In genomic region chr19:46745521-46746280, GRCh38 we compare ENCODE assay signal across 8 cellular contexts. TPM values are rescaled to one million over a fixed set of nuclear protein-coding genes. Genes with fewer than 3 reads are reported as not detected.
DNase-seq lines count a peak whose midpoint lies in the region; ATAC-seq and TF ChIP-seq lines count a peak whose summit lies in the region.

Gene FKRP, plus strand, starts transcription at chr19:46746057. Its CDS starts 9,394 bp downstream, at chr19:46755451.

- H3K4me1 Mint-ChIP-seq in activated T-helper 2 cell treated with anti-CD3 and anti-CD28 coated beads, Interferon-gamma antibody, Interleukin-2, Interleukin-4, amounts not matched to agents 10 μg/mL and 5 μg/mL and 100 μg/mL, durations not matched to agents 14 hours and 24 hours and 36 hours (ENCODE audit: low read depth), result peaks cover 34% of the 10 kb centered on the region

- no peak for TF ChIP-seq CTCF in 22Rv1 (IDR thresholded peaks at IDR 0.05)
- TF ChIP-seq CTCF in ovary (IDR thresholded peaks at IDR 0.05), result no peak

- WGBS in ovary, 3 donors, result 0 to 2% (median 1%) methylated on average over 25 to 68 of the region's 68 CpGs

- DNase-seq in LHCN-M2 (ENCODE audit: low read depth) (no peak), glomerular endothelial cell (ENCODE audit: extremely low read depth, low read depth, low spot score) (no peak), ovary (peak in 4 of 5 donors; percentile 45 to 64 (median 59)), NCI-H128 (lab: John Stamatoyannopoulos, UW; ENCODE audit: unreplicated experiment) (no peak)
- no peak for DNase-seq in activated T-helper 2 cell treated with anti-CD3 and anti-CD28 coated beads, Interferon-gamma antibody, Interleukin-2, Interleukin-4, amounts not matched to agents 10 μg/mL and 5 μg/mL and 100 μg/mL, durations not matched to agents 14 hours and 24 hours and 36 hours (ENCODE audit: low spot score)
- DNase-seq in effector CD4-positive, alpha-beta T cell, result no peak

- intact Hi-C loops in activated T-helper 2 cell treated with anti-CD3 and anti-CD28 coated beads, Interferon-gamma antibody, Interleukin-2, Interleukin-4, amounts not matched to agents 10 μg/mL and 5 μg/mL and 100 μg/mL, durations not matched to agents 14 hours and 24 hours and 36 hours (cut with micrococcal nuclease), result loop anchor here (2.0 kb wide), 1 partner anchor 145 kb away; the partner anchor contains the start of gene CALM3
- intact Hi-C loops in ovary (cut with DNase I), result loop anchor here in 1 of 4 donors (10.0 kb wide), 1 partner anchor 141 kb away; the partner anchor contains the start of gene CALM3

- peak; percentile 44 for ATAC-seq in GM19025 (IDR thresholded peaks at IDR 0.05; ENCODE audit: low read depth, unreplicated experiment)

- H3K4me3 Mint-ChIP-seq in activated T-helper 2 cell treated with anti-CD3 and anti-CD28 coated beads, Interferon-gamma antibody, Interleukin-2, Interleukin-4, amounts not matched to agents 10 μg/mL and 5 μg/mL and 100 μg/mL, durations not matched to agents 14 hours and 24 hours and 36 hours (ENCODE audit: low read depth), result peak within 1 kb of the TSS; percentile 95

- peak; percentile 34 for TF ChIP-seq POLR2A in ovary (IDR thresholded peaks at IDR 0.05)

- H3K4me3 ChIP-seq in ovary, result peak within 1 kb of the TSS; percentile 95

- H3K27ac ChIP-seq in 22Rv1, result peak within 1 kb of the TSS; percentile 80
- peak within 1 kb of the TSS; percentile 83 to 93 for H3K27ac ChIP-seq in ovary

- peaks cover 11% of the 10 kb centered on the region for H3K4me1 ChIP-seq in ovary (ENCODE audit: insufficient read depth)

- no peaks in the 10 kb centered on the region for H3K9me3 Mint-ChIP-seq in activated T-helper 2 cell treated with anti-CD3 and anti-CD28 coated beads, Interferon-gamma antibody, Interleukin-2, Interleukin-4, amounts not matched to agents 10 μg/mL and 5 μg/mL and 100 μg/mL, durations not matched to agents 14 hours and 24 hours and 36 hours

- H3K27ac Mint-ChIP-seq in activated T-helper 2 cell treated with anti-CD3 and anti-CD28 coated beads, Interferon-gamma antibody, Interleukin-2, Interleukin-4, amounts not matched to agents 10 μg/mL and 5 μg/mL and 100 μg/mL, durations not matched to agents 14 hours and 24 hours and 36 hours, result peak within 1 kb of the TSS; percentile 83

- peaks cover 31% of the 10 kb centered on the region for H3K36me3 Mint-ChIP-seq in activated T-helper 2 cell treated with anti-CD3 and anti-CD28 coated beads, Interferon-gamma antibody, Interleukin-2, Interleukin-4, amounts not matched to agents 10 μg/mL and 5 μg/mL and 100 μg/mL, durations not matched to agents 14 hours and 24 hours and 36 hours (ENCODE audit: low read depth)

- H3K9me3 ChIP-seq in ovary, result no peaks in the 10 kb centered on the region

- H3K27me3 Mint-ChIP-seq in activated T-helper 2 cell treated with anti-CD3 and anti-CD28 coated beads, Interferon-gamma antibody, Interleukin-2, Interleukin-4, amounts not matched to agents 10 μg/mL and 5 μg/mL and 100 μg/mL, durations not matched to agents 14 hours and 24 hours and 36 hours (ENCODE audit: low read depth), result no peaks in the 10 kb centered on the region

- no peaks in the 10 kb centered on the region for H3K36me3 ChIP-seq in ovary

- TF ChIP-seq EP300 in ovary (IDR thresholded peaks at IDR 0.05), result no peak

- no peaks in the 10 kb centered on the region for H3K27me3 ChIP-seq in ovary

RNA-seq across cellular contexts. Expression of gene FKRP, which starts in this region (rescaled TPM):
- 29.7 and 33.8 TPM in 2 replicates for total RNA-seq in LHCN-M2 (2014; rRNA removed)
- 17.0 TPM for polyA plus RNA-seq in LHCN-M2 (2012)
- 23.1 and 23.8 TPM in 2 replicates for total RNA-seq in activated T-helper 2 cell treated with anti-CD3 and anti-CD28 coated beads, Interferon-gamma antibody, Interleukin-2, Interleukin-4, amounts not matched to agents 10 μg/mL and 5 μg/mL and 100 μg/mL, durations not matched to agents 14 hours and 24 hours and 36 hours
- total RNA-seq in glomerular endothelial cell, result 22.5 and 35.5 TPM in 2 replicates
- 10 to 100 TPM; 10.9 to 24.4 (median 19.0) TPM for total RNA-seq in ovary
- 10 to 100 TPM; 10.7 to 12.0 TPM for polyA plus RNA-seq in ovary

Comparison
In these comparisons a context has a peak if more than half of its experiments do, and no peak if none do; other contexts are left out.
1. DNase-seq: peak in ovary (4 of 5); none in LHCN-M2 (single experiment), activated T-helper 2 cell treated with anti-CD3 and anti-CD28 coated beads, Interferon-gamma antibody, Interleukin-2, Interleukin-4, amounts not matched to agents 10 μg/mL and 5 μg/mL and 100 μg/mL, durations not matched to agents 14 hours and 24 hours and 36 hours (single experiment), glomerular endothelial cell (single experiment), NCI-H128 (single experiment) and effector CD4-positive, alpha-beta T cell (single experiment).